In the genomic region with DNA sequence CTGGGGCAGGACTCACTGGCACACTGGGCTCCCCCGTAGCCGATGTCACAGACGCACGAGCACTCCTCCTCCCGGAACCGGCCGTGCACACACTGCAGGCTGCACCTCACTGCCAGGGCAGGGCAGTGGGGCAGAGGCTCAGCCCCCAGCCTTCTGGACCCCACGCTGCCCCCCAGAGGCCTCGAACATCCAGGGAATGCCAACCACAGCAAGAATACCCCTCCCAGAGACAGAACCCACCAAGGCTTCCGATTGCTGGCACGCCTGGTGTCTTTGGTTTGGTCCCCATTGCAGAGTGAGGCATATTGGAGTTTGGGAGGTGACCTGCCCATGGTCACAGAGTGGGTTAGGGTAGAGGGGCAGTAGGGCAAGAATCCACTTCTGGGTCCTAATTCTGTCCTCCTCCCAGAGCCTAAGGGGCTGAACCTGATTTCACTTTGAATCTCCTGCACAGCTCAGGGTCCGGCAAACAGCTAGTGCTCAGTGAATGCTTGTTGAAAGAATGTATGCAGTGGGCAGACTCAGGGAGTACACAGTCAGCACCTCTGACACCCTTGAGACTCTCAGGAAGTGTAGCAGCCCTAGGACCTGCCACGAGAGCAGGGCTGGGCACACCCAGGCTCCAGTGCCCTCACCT, we compare ENCODE assay signal across 10 cellular contexts. TPM values are rescaled to one million over a fixed set of nuclear protein-coding genes. Genes with fewer than 3 reads are reported as not detected.
DNase-seq lines count a peak whose midpoint lies in the region; ATAC-seq, FAIRE-seq and TF ChIP-seq lines count a peak whose summit lies in the region.
"Not testable (repeated sequence)": the region's sequence is repeated elsewhere in the genome, so short reads cannot be mapped to it uniquely, and the experiment has no call there.
"Had no signal": no experiment of that assay in that cellular context is flagged by ENCODE, and none has a peak within 500 bp of the region (broad histone marks: within the 10 kb centered on the region; RNA-seq: fewer than 3 reads in every experiment).

No MANE protein-coding gene starts in this region.

- CTCF ChIA-PET in WTC11 (lab: Charles Lee); HepG2 (lab: Yijun Ruan, JAX; ENCODE audit: low intra/inter-chr PET ratio, low total read pairs): not testable (repeated sequence)

- H3K27ac ChIP-seq in GM23338 (ENCODE audit: low read depth); HepG2 (ENCODE audit: extremely low read length, insufficient read depth, low read length); spleen; testis: not testable (repeated sequence)

- TF ChIP-seq CTCF in GM23338 (conservative IDR thresholded peaks at IDR 0.05; ENCODE audit: low read depth in 2 of 2) = 0 out of 4 replicates have a peak, but pooled peaks of 1 of the 2 experiments have one; percentile 15
- not testable (repeated sequence) for TF ChIP-seq CTCF in WTC11 (IDR thresholded peaks at IDR 0.05); HepG2 (CRISPR knock-in tag; IDR thresholded peaks at IDR 0.05); osteocyte (IDR thresholded peaks at IDR 0.05); spleen (IDR thresholded peaks at IDR 0.05 in 8 of 11, conservative IDR thresholded peaks at IDR 0.05 in 3 of 11); testis (IDR thresholded peaks at IDR 0.05)

- not testable (repeated sequence) for H4K20me1 ChIP-seq in GM23338 (replicated peaks; ENCODE audit: insufficient read depth); HepG2 (ENCODE audit: insufficient read depth, low read length)

- FAIRE-seq in HepG2 (lab: Jason Lieb, UNC) = not testable (repeated sequence)

- POLR2A ChIA-PET in WTC11 (lab: Charles Lee); HepG2 (lab: Yijun Ruan, JAX): not testable (repeated sequence)

- not testable (repeated sequence) for H3K4me1 ChIP-seq in GM23338 (ENCODE audit: insufficient read depth); HepG2 (ENCODE audit: insufficient read depth, low read length); spleen; testis

- H3K27ac Mint-ChIP-seq in GM23338; WTC11; activated T-helper 17 cell treated with anti-CD3 and anti-CD28 coated beads, Interleukin-2, amount 50 U/mL, for 72 hours; osteocyte (ENCODE audit: unreplicated experiment): not testable (repeated sequence)

- H3K4me2 ChIP-seq in GM23338; HepG2 (ENCODE audit: low read depth, low read length): not testable (repeated sequence)

- not testable (repeated sequence) for H3K36me3 Mint-ChIP-seq in GM23338 (ENCODE audit: low read depth); WTC11; activated T-helper 17 cell treated with anti-CD3 and anti-CD28 coated beads, Interleukin-2, amount 50 U/mL, for 72 hours (ENCODE audit: low read depth); osteocyte (ENCODE audit: unreplicated experiment)

- not testable (repeated sequence) for H3K4me1 Mint-ChIP-seq in GM23338; WTC11; activated T-helper 17 cell treated with anti-CD3 and anti-CD28 coated beads, Interleukin-2, amount 50 U/mL, for 72 hours; osteocyte (ENCODE audit: unreplicated experiment)

- not testable (repeated sequence) for H3K79me2 ChIP-seq in GM23338 (replicated peaks; ENCODE audit: insufficient read depth); HepG2 (ENCODE audit: insufficient read depth, low read length)

- H3K4me3 Mint-ChIP-seq in GM23338; WTC11; activated T-helper 17 cell treated with anti-CD3 and anti-CD28 coated beads, Interleukin-2, amount 50 U/mL, for 72 hours; osteocyte (ENCODE audit: unreplicated experiment): not testable (repeated sequence)

- not testable (repeated sequence) for H3K9me3 Mint-ChIP-seq in GM23338; WTC11; activated T-helper 17 cell treated with anti-CD3 and anti-CD28 coated beads, Interleukin-2, amount 50 U/mL, for 72 hours; osteocyte (ENCODE audit: unreplicated experiment)

- TF ChIP-seq POLR2A in HepG2 (IDR thresholded peaks at IDR 0.05; ENCODE audit: insufficient read depth in 1 of 2, low read depth in 2 of 2, low read length in 2 of 2); spleen (IDR thresholded peaks at IDR 0.05); testis (IDR thresholded peaks at IDR 0.05): not testable (repeated sequence)

- in situ Hi-C loops in HepG2 (cut with HindIII; ENCODE audit: extremely low pct_ligation_motif_present, low pct_unique_long_range_greater_than_20kb) = not testable (repeated sequence)

- H3K9ac ChIP-seq in HepG2 (ENCODE audit: insufficient read depth, low read depth, low read length) = not testable (repeated sequence)

- not testable (repeated sequence) for H3K9me3 ChIP-seq in HepG2 (ENCODE audit: low read length); spleen; testis

- BruUV-seq in HepG2 (replicated peaks; lab: Mats Ljungman, UMichigan) = not testable (repeated sequence)

- ATAC-seq in GM23338 (peak; percentile 46), WTC11 (peak; percentile 61), esophagus mucosa (peak; percentile 2), HepG2 (peak; percentile 13)
- ATAC-seq in activated T-helper 17 cell treated with anti-CD3 and anti-CD28 coated beads, Interleukin-2, amount 50 U/mL, for 72 hours (replicated peaks) = peak; percentile 6

- not testable (repeated sequence) for TF ChIP-seq RAD21 in HepG2 (CRISPR knock-in tag; IDR thresholded peaks at IDR 0.05)

- TF ChIP-seq EP300 in HepG2 (IDR thresholded peaks at IDR 0.05; ENCODE audit: low read depth in 2 of 2, low read length in 2 of 2); HepG2 (CRISPR knock-in tag; IDR thresholded peaks at IDR 0.05; ENCODE audit: borderline replicate concordance): not testable (repeated sequence)

- H2AFZ ChIP-seq in GM23338; HepG2 (ENCODE audit: low read length): not testable (repeated sequence)

- H3K9me2 ChIP-seq in GM23338 (ENCODE audit: insufficient read depth) = not testable (repeated sequence)

- H3K27me3 ChIP-seq in GM23338 (ENCODE audit: insufficient read depth); HepG2 (ENCODE audit: control insufficient read depth in 1 of 2, insufficient read depth in 2 of 2, low read length in 2 of 2); spleen (replicated peaks in 1 of 7); testis: not testable (repeated sequence)

- H3K4me3 ChIP-seq in GM23338; HepG2 (replicated peaks in 1 of 3; ENCODE audit: insufficient read depth in 1 of 3, low read depth in 2 of 3, low read length in 3 of 3); spleen; testis: not testable (repeated sequence)

- intact Hi-C loops in HepG2 (cut with micrococcal nuclease; ENCODE audit: unreplicated experiment); spleen (cut with DNase I; ENCODE audit: low total_unique reads); testis (cut with DNase I; ENCODE audit: low total_unique reads): not testable (repeated sequence)

- not testable (repeated sequence) for H3F3A ChIP-seq in GM23338 (replicated peaks; ENCODE audit: low read depth)

- 18% methylated on average over 5 of the region's 13 CpGs for WGBS in HepG2 (ENCODE audit: low lambda C conversion rate)
- 70 to 85% (median 78%) methylated on average over 4 to 5 of the region's 13 CpGs for WGBS in spleen, 5 donors
- 68 to 83% methylated on average over 3 to 5 of the region's 13 CpGs for WGBS in testis, 2 donors

- not testable (repeated sequence) for H3K27me3 Mint-ChIP-seq in GM23338 (ENCODE audit: insufficient read depth, low read depth, poor library complexity); WTC11 (ENCODE audit: low read depth); activated T-helper 17 cell treated with anti-CD3 and anti-CD28 coated beads, Interleukin-2, amount 50 U/mL, for 72 hours; osteocyte (ENCODE audit: unreplicated experiment)

- DNase-seq in GM23338 (ENCODE audit: low spot score); WTC11 (ENCODE audit: low spot score); HepG2 (ENCODE audit: low spot score): not testable (repeated sequence)
- DNase-seq in osteocyte (ENCODE audit: extremely low spot score, unreplicated experiment) (peak; percentile 23), spleen (peak; percentile 64), testis (peak; percentile 16)

- not testable (repeated sequence) for H3K36me3 ChIP-seq in GM23338 (ENCODE audit: insufficient read depth); HepG2 (replicated peaks in 1 of 2; ENCODE audit: control insufficient read depth in 1 of 2, insufficient read depth in 2 of 2, low read length in 2 of 2); spleen; testis (ENCODE audit: low read depth, missing control alignments)

RNA-seq across cellular contexts. Expression of a gene that starts 9.0 kb away (rescaled TPM):
- total RNA-seq in GM23338 (2014; rRNA removed; shearing (Covaris generic)) = 0.31 TPM in 1 of 2 replicates, not detected in the other
- polyA plus RNA-seq in GM23338 (2016; fragmentation: Nextera tagmentation; extraction: Ambion mirVana) = 0.23 and 0.54 TPM in 2 replicates
- total RNA-seq in WTC11 (2021) = 0.20 to 0.71 TPM (median 0.50 TPM) in 3 replicates
- 1 to 10 TPM; 1.2 to 2.0 TPM for total RNA-seq in activated T-helper 17 cell treated with anti-CD3 and anti-CD28 coated beads, Interleukin-2, amount 50 U/mL, for 72 hours
- 2.8 TPM for total RNA-seq in esophagus mucosa
- 0.31 TPM in 1 of 2 replicates, not detected in the other for total RNA-seq in HepG2 (2016; rRNA removed; fragmentation: Illumina TruSeq; extraction: Trizol)
- not detected in 2 replicates for total RNA-seq in HepG2 (2016; cell fraction: cytosol; rRNA removed; fragmentation: Illumina TruSeq; extraction: Trizol; ENCODE audit: low read depth)
- not detected in 2 replicates for total RNA-seq in HepG2 (2016; cell fraction: insoluble cytoplasmic fraction; rRNA removed; fragmentation: Illumina TruSeq; extraction: Trizol)
- not detected in 2 replicates for total RNA-seq in HepG2 (2016; cell fraction: membrane; rRNA removed; fragmentation: Illumina TruSeq; extraction: Trizol)
- total RNA-seq in HepG2 (2016; cell fraction: nucleus; rRNA removed; fragmentation: Illumina TruSeq; extraction: Trizol) = not detected in 2 replicates
- 0.54 and 1.1 TPM in 2 replicates for polyA plus RNA-seq in HepG2 (2011; rRNA removed)
- polyA plus RNA-seq in HepG2 (2011; cell fraction: cytosol; rRNA removed) = 0.15 and 0.23 TPM in 2 replicates
- polyA plus RNA-seq in HepG2 (2011; cell fraction: nucleus; rRNA removed) = 4.7 and 5.2 TPM in 2 replicates
- polyA plus RNA-seq in HepG2 (2012) = 0.76 and 1.5 TPM in 2 replicates
- polyA plus RNA-seq in HepG2 (2016; cell fraction: cytosol; fragmentation: Illumina TruSeq; extraction: Trizol; ENCODE audit: low read depth) = not detected in 2 replicates
- polyA plus RNA-seq in HepG2 (2016; cell fraction: insoluble cytoplasmic fraction; fragmentation: Illumina TruSeq; extraction: Trizol; ENCODE audit: low read depth) = 0.15 TPM in 1 of 2 replicates, not detected in the other
- 0.09 TPM in 1 of 2 replicates, not detected in the other for polyA plus RNA-seq in HepG2 (2016; cell fraction: membrane; fragmentation: Illumina TruSeq; extraction: Trizol; ENCODE audit: low read depth)
- 2.0 TPM in 1 of 2 replicates, not detected in the other for polyA plus RNA-seq in HepG2 (2016; cell fraction: nucleus; fragmentation: Illumina TruSeq; extraction: Trizol; ENCODE audit: insufficient read depth, low read depth)
- polyA minus RNA-seq in HepG2 (2011; rRNA and poly(A)+ RNA removed; ENCODE audit: low replicate concordance) = 0.66 and 1.0 TPM in 2 replicates
- polyA minus RNA-seq in HepG2 (2011; cell fraction: cytosol; rRNA and poly(A)+ RNA removed) = not detected in 2 replicates
- polyA minus RNA-seq in HepG2 (2011; cell fraction: nucleus; rRNA and poly(A)+ RNA removed) = 0.64 and 1.6 TPM in 2 replicates
- total RNA-seq in osteocyte = 0.24 TPM in 1 of 2 replicates, not detected in the other
- 1 to 10 TPM in 2 of 7 donors, under 1 TPM in 2, not detected in 3; 0.83 to 2.1 (median 1.5) TPM for total RNA-seq in spleen
- 1 to 10 TPM in 2 of 3 donors, under 1 TPM in 1; 0.91 to 1.1 (median 1.1) TPM for polyA plus RNA-seq in spleen
- total RNA-seq in testis = 10 to 100 TPM; 16.4 to 42.8 TPM
- 13.7 TPM for polyA plus RNA-seq in testis (ENCODE audit: insufficient read depth, low read depth, low replicate concordance)
- polyA plus RNA-seq: BJ had no signal

RNA-seq across cellular contexts. Expression of a gene that starts 36.1 kb away (rescaled TPM):
- 0.93 and 1.1 TPM in 2 replicates for total RNA-seq in GM23338 (2014; rRNA removed; shearing (Covaris generic))
- 4.7 and 4.8 TPM in 2 replicates for polyA plus RNA-seq in GM23338 (2016; fragmentation: Nextera tagmentation; extraction: Ambion mirVana)
- 5.0 to 6.2 TPM (median 5.2 TPM) in 3 replicates for total RNA-seq in WTC11 (2021)
- total RNA-seq in activated T-helper 17 cell treated with anti-CD3 and anti-CD28 coated beads, Interleukin-2, amount 50 U/mL, for 72 hours = 1 to 10 TPM; 2.4 to 3.2 TPM
- 2.8 TPM for total RNA-seq in esophagus mucosa
- 0.70 and 2.7 TPM in 2 replicates for total RNA-seq in HepG2 (2016; rRNA removed; fragmentation: Illumina TruSeq; extraction: Trizol)
- total RNA-seq in HepG2 (2016; cell fraction: cytosol; rRNA removed; fragmentation: Illumina TruSeq; extraction: Trizol; ENCODE audit: low read depth) = 0.18 and 0.40 TPM in 2 replicates
- 0.28 and 2.7 TPM in 2 replicates for total RNA-seq in HepG2 (2016; cell fraction: insoluble cytoplasmic fraction; rRNA removed; fragmentation: Illumina TruSeq; extraction: Trizol)
- 0.52 and 0.99 TPM in 2 replicates for total RNA-seq in HepG2 (2016; cell fraction: membrane; rRNA removed; fragmentation: Illumina TruSeq; extraction: Trizol)
- total RNA-seq in HepG2 (2016; cell fraction: nucleus; rRNA removed; fragmentation: Illumina TruSeq; extraction: Trizol) = 4.2 and 4.8 TPM in 2 replicates
- 12.8 and 13.5 TPM in 2 replicates for polyA plus RNA-seq in HepG2 (2011; rRNA removed)
- 1.2 and 1.3 TPM in 2 replicates for polyA plus RNA-seq in HepG2 (2011; cell fraction: cytosol; rRNA removed)
- polyA plus RNA-seq in HepG2 (2011; cell fraction: nucleus; rRNA removed) = 84.2 and 96.7 TPM in 2 replicates
- 3.8 and 5.6 TPM in 2 replicates for polyA plus RNA-seq in HepG2 (2012)
- 0.49 and 0.72 TPM in 2 replicates for polyA plus RNA-seq in HepG2 (2016; cell fraction: cytosol; fragmentation: Illumina TruSeq; extraction: Trizol; ENCODE audit: low read depth)
- 0.74 and 0.83 TPM in 2 replicates for polyA plus RNA-seq in HepG2 (2016; cell fraction: insoluble cytoplasmic fraction; fragmentation: Illumina TruSeq; extraction: Trizol; ENCODE audit: low read depth)
- polyA plus RNA-seq in HepG2 (2016; cell fraction: membrane; fragmentation: Illumina TruSeq; extraction: Trizol; ENCODE audit: low read depth) = 0.57 and 0.63 TPM in 2 replicates
- 23.5 and 26.3 TPM in 2 replicates for polyA plus RNA-seq in HepG2 (2016; cell fraction: nucleus; fragmentation: Illumina TruSeq; extraction: Trizol; ENCODE audit: insufficient read depth, low read depth)
- polyA minus RNA-seq in HepG2 (2011; rRNA and poly(A)+ RNA removed; ENCODE audit: low replicate concordance) = 1.0 and 2.1 TPM in 2 replicates
- polyA minus RNA-seq in HepG2 (2011; cell fraction: cytosol; rRNA and poly(A)+ RNA removed) = not detected in 2 replicates
- polyA minus RNA-seq in HepG2 (2011; cell fraction: nucleus; rRNA and poly(A)+ RNA removed) = 4.7 and 5.5 TPM in 2 replicates
- 5.3 and 6.2 TPM in 2 replicates for total RNA-seq in osteocyte
- total RNA-seq in spleen = 1 to 10 TPM in 4 of 7 donors, under 1 TPM in 1, not detected in 2; 0.57 to 8.6 (median 6.7) TPM
- 10 to 100 TPM in 1 of 3 donors, 1 to 10 TPM in 2; 9.2 to 33.7 (median 9.4) TPM for polyA plus RNA-seq in spleen
- total RNA-seq in testis = 10 to 100 TPM; 18.5 to 56.1 TPM
- 74.1 TPM for polyA plus RNA-seq in testis (ENCODE audit: insufficient read depth, low read depth, low replicate concordance)
- total RNA-seq: A172 had no signal

Comparison
In these comparisons a context has a peak if more than half of its experiments do, and no peak if none do; other contexts are left out.
1. ATAC-seq: peak in every context shown above with its lines; median percentile 61 in WTC11; 46 in GM23338; 13 in HepG2; 6 in activated T-helper 17 cell treated with anti-CD3 and anti-CD28 coated beads, Interleukin-2, amount 50 U/mL, for 72 hours; 2 in esophagus mucosa.